In genomic region chr11:125494987-125495725, GRCh38 we compare ENCODE assay signal across 8 cellular contexts. TPM values are rescaled to one million over a fixed set of nuclear protein-coding genes. Genes with fewer than 3 reads are reported as not detected.
DNase-seq lines count a peak whose midpoint lies in the region; ATAC-seq, FAIRE-seq and TF ChIP-seq lines count a peak whose summit lies in the region.

No MANE protein-coding gene starts in this region.

- no peaks in the 10 kb centered on the region for H3K9me3 ChIP-seq in adrenal gland (replicated peaks in 1 of 3)
- no peaks in the 10 kb centered on the region for H3K9me3 ChIP-seq in cardiac muscle cell (ENCODE audit: low read depth)

- H3K27me3 ChIP-seq in adrenal gland = peaks cover 4% of the 10 kb centered on the region
- peaks cover 34% of the 10 kb centered on the region for H3K27me3 ChIP-seq in cardiac muscle cell

- H3K4me3 ChIP-seq in adrenal gland (peak overlapping the region in 2 of 4 donors; percentile 25 to 66), cardiac muscle cell (peak overlapping the region; percentile 73)

- H3K27ac ChIP-seq in adrenal gland (peak overlapping the region in 2 of 5 donors; percentile 30 to 51), cardiac muscle cell (no peak overlapping the region)

- TF ChIP-seq POLR2A in adrenal gland (IDR thresholded peaks at IDR 0.05) = no peak

- H3K4me1 ChIP-seq in adrenal gland (replicated peaks in 1 of 2) (peaks cover 3% of the 10 kb centered on the region in 2 donors), cardiac muscle cell (ENCODE audit: low read depth) (no peaks in the 10 kb centered on the region)

- 3 to 17% (median 4%) methylated on average over 10 to 55 of the region's 55 CpGs for WGBS in adrenal gland, 4 donors

- no peak for FAIRE-seq in D721Med (lab: Jason Lieb, UNC)

- no peak for TF ChIP-seq CTCF in adrenal gland (IDR thresholded peaks at IDR 0.05)
- no peak for TF ChIP-seq CTCF in cardiac muscle cell (IDR thresholded peaks at IDR 0.05; ENCODE audit: low read depth, low read length)
- TF ChIP-seq CTCF in D721Med (IDR thresholded peaks at IDR 0.05; ENCODE audit: insufficient read depth, missing control alignments) = no peak

- intact Hi-C loops in adrenal gland (cut with DNase I) = no loop called here

- ATAC-seq in HG02885 (IDR thresholded peaks at IDR 0.05; ENCODE audit: poor library complexity, unreplicated experiment) = peak; percentile 29
- no peak for ATAC-seq in GM19397 (IDR thresholded peaks at IDR 0.05; ENCODE audit: unreplicated experiment)

- H3K36me3 ChIP-seq in adrenal gland (replicated peaks in 1 of 2) (no peaks in the 10 kb centered on the region), cardiac muscle cell (no peaks in the 10 kb centered on the region)

- DNase-seq in EH (ENCODE audit: low read depth) = peak; percentile 51
- DNase-seq in adrenal gland = peak in 4 of 7 donors; percentile 16 to 28 (median 22)
- peak; percentile 50 to 59 for DNase-seq in cardiac muscle cell (ENCODE audit: low read depth in 1 of 2, low spot score in 1 of 2)
- peak; percentile 71 for DNase-seq in occipital lobe (lab: John Stamatoyannopoulos, UW)
- DNase-seq in D721Med (ENCODE audit: insufficient read length, low spot score) = no peak
- DNase-seq in DMS153 treated with DMSO at 0.1 percent for 48 hours (lab: John Stamatoyannopoulos, UW; ENCODE audit: unreplicated experiment) = no peak

RNA-seq across cellular contexts. Expression of gene FEZ1, which starts 0.9 kb away (rescaled TPM):
- total RNA-seq in adrenal gland (10 to 100 TPM in 3 of 8 donors, 1 to 10 TPM in 5; 6.6 to 21.6 (median 8.9) TPM), cardiac muscle cell (33.4 and 54.9 TPM in 2 replicates), occipital lobe (295 TPM)
- polyA plus RNA-seq in adrenal gland (10 to 100 TPM; 11.0 to 16.7 (median 13.4) TPM), cardiac muscle cell (51.6 and 73.9 TPM in 2 replicates)

Comparison
In these comparisons a context has a peak if more than half of its experiments do, and no peak if none do; other contexts are left out.
1. DNase-seq: peak in EH (single experiment), adrenal gland (4 of 7), cardiac muscle cell (2 of 2) and occipital lobe (single experiment); none in D721Med (single experiment) and DMS153 treated with DMSO at 0.1 percent for 48 hours (single experiment).